Comparison of ENCODE assay signal across 1 cellular context in genomic region chr4:48667148-48667547, GRCh38.
A peak's percentile ranks its signal among the peaks of the same experiment; 100 is the strongest.
TF ChIP-seq lines count a peak whose summit lies in the region.

No MANE protein-coding gene starts in this region.

TF ChIP-seq in K562, 482 proteins besides CTCF, POLR2A, EP300 and RAD21 (continued from another document):
- peak in 1 of 2 experiments; percentile 71; a peak in 2 of 4 replicates for TF ChIP-seq RCOR1 (IDR thresholded peaks at IDR 0.05; ENCODE audit: borderline replicate concordance in 1 of 2, low read depth in 2 of 2, low read length in 2 of 2)
- peak; percentile 25; the same call in 1 of the 2 replicates for TF ChIP-seq TEAD4 (IDR thresholded peaks at IDR 0.05; ENCODE audit: low read length)
- TF ChIP-seq TEAD4 (CRISPR knock-in tag; IDR thresholded peaks at IDR 0.05; ENCODE audit: borderline replicate concordance): no peak
- TF ChIP-seq IFI16 (CRISPR knock-in tag; IDR thresholded peaks at IDR 0.05): no peak
- no peak for TF ChIP-seq ZBTB43 (CRISPR knock-in tag; IDR thresholded peaks at IDR 0.05)
- no peak for TF ChIP-seq RBFOX2 (IDR thresholded peaks at IDR 0.05; ENCODE audit: low read depth, low read length)
- TF ChIP-seq CBFA2T3 (IDR thresholded peaks at IDR 0.05): peak; percentile 59
- no peak for TF ChIP-seq GABPA (tag; conservative IDR thresholded peaks at IDR 0.05; ENCODE audit: low read depth)
- no peak for TF ChIP-seq BHLHE40 (IDR thresholded peaks at IDR 0.05; ENCODE audit: low read length)
- TF ChIP-seq YBX1 (IDR thresholded peaks at IDR 0.05): no peak
- peak; percentile 68 for TF ChIP-seq ETV1 (tag; conservative IDR thresholded peaks at IDR 0.05; ENCODE audit: low read depth)
- TF ChIP-seq ZNF780A (CRISPR knock-in tag; IDR thresholded peaks at IDR 0.05): no peak
- no peak for TF ChIP-seq GATAD2B (IDR thresholded peaks at IDR 0.05; ENCODE audit: borderline replicate concordance)
- TF ChIP-seq TRIM24 (IDR thresholded peaks at IDR 0.05): no peak
- 0 out of 2 replicates have a peak, but pooled peaks have one; percentile 12 for TF ChIP-seq ARID1B (IDR thresholded peaks at IDR 0.05)
- no peak for TF ChIP-seq THAP7 (CRISPR knock-in tag; IDR thresholded peaks at IDR 0.05)
- no peak for TF ChIP-seq PRMT5 (CRISPR knock-in tag; IDR thresholded peaks at IDR 0.05)
- TF ChIP-seq ZNF507 (tag; conservative IDR thresholded peaks at IDR 0.05): no peak
- no peak for TF ChIP-seq ZNF431 (CRISPR knock-in tag; IDR thresholded peaks at IDR 0.05)
- TF ChIP-seq ZMIZ1 (IDR thresholded peaks at IDR 0.05; ENCODE audit: low read depth in 2 of 2, low read length in 2 of 2): no peak
- TF ChIP-seq ELK1 (CRISPR knock-in tag; IDR thresholded peaks at IDR 0.05): no peak
- no peak for TF ChIP-seq ZNF318 (IDR thresholded peaks at IDR 0.05; ENCODE audit: borderline replicate concordance in 1 of 2, low read depth in 1 of 2)
- TF ChIP-seq ID3 (CRISPR knock-in tag; IDR thresholded peaks at IDR 0.05): no peak
- no peak for TF ChIP-seq ID3 (tag; IDR thresholded peaks at IDR 0.05)
- no peak for TF ChIP-seq STAG1 (CRISPR knock-in tag; IDR thresholded peaks at IDR 0.05; ENCODE audit: borderline replicate concordance)
- TF ChIP-seq KDM1A (IDR thresholded peaks at IDR 0.05): peak; percentile 46 to 47; a peak in 2 of 4 replicates
- peak; percentile 77 for TF ChIP-seq ZNF384 (IDR thresholded peaks at IDR 0.05; ENCODE audit: low read depth, low read length)
- no peak for TF ChIP-seq SNIP1 (IDR thresholded peaks at IDR 0.05; ENCODE audit: low read depth)
